ENCODE assay signal across 10 cellular contexts in genomic region chr1:169527461-169528213, GRCh38. TPM values are rescaled to one million over a fixed set of nuclear protein-coding genes. Genes with fewer than 3 reads are reported as not detected.
DNase-seq lines count a peak whose midpoint lies in the region; ATAC-seq and TF ChIP-seq lines count a peak whose summit lies in the region.
"Had no signal": no experiment of that assay in that cellular context is flagged by ENCODE, and none has a peak within 500 bp of the region (broad histone marks: within the 10 kb centered on the region; RNA-seq: fewer than 3 reads in every experiment).

No MANE protein-coding gene starts in this region.

- H3F3A ChIP-seq in SK-N-SH (replicated peaks; ENCODE audit: insufficient read depth), result no peaks in the 10 kb centered on the region

- H3K9me3 ChIP-seq in SK-N-SH (no peaks in the 10 kb centered on the region), gastroesophageal sphincter (no peaks in the 10 kb centered on the region), suprapubic skin (no peaks in the 10 kb centered on the region)

- no peak for TF ChIP-seq POLR2A in gastroesophageal sphincter (IDR thresholded peaks at IDR 0.05)
- TF ChIP-seq POLR2A in suprapubic skin (IDR thresholded peaks at IDR 0.05), result no peak

- H3K27ac ChIP-seq in SK-N-SH (ENCODE audit: low read depth in 2 of 2, low read length in 1 of 2) (no peak overlapping the region), gastroesophageal sphincter (no peak overlapping the region), suprapubic skin (peak overlapping the region; percentile 72)

- POLR2A ChIA-PET in SK-N-SH (lab: Yijun Ruan, JAX) (no interaction called here), T-cell (lab: Charles Lee) (no interaction called here)

- TF ChIP-seq RAD21 in SK-N-SH (IDR thresholded peaks at IDR 0.05; ENCODE audit: low read length), result no peak

- H3K27me3 Mint-ChIP-seq in T-cell, result no peaks in the 10 kb centered on the region

- no peaks in the 10 kb centered on the region for H3K36me3 ChIP-seq in SK-N-SH (replicated peaks in 1 of 2; ENCODE audit: control insufficient read depth in 1 of 2, insufficient read depth in 2 of 2, low read length in 1 of 2)
- no peaks in the 10 kb centered on the region for H3K36me3 ChIP-seq in gastroesophageal sphincter
- no peaks in the 10 kb centered on the region for H3K36me3 ChIP-seq in suprapubic skin

- peaks cover 5 to 14% (median 8%) of the 10 kb centered on the region in 3 donors for H3K4me1 Mint-ChIP-seq in T-cell

- no peak overlapping the region for H2AFZ ChIP-seq in SK-N-SH (ENCODE audit: low read depth)

- no peak overlapping the region for H3K4me2 ChIP-seq in SK-N-SH

- H3K4me3 Mint-ChIP-seq in T-cell, result no peak overlapping the region
- H3K4me3 Mint-ChIP-seq: activated T-cell treated with anti-CD3 and anti-CD28 coated beads, Interleukin-2, amount 50 U/mL, for 4 hours had no signal

- TF ChIP-seq CTCF in SK-N-SH (IDR thresholded peaks at IDR 0.05) (no peak), gastroesophageal sphincter (IDR thresholded peaks at IDR 0.05) (no peak), suprapubic skin (IDR thresholded peaks at IDR 0.05) (no peak)

- H3K9ac ChIP-seq in SK-N-SH, result no peak overlapping the region

- WGBS in SK-N-SH (ENCODE audit: low lambda C conversion rate), result 84% methylated on average over 5 of the region's 5 CpGs
- WGBS in gastroesophageal sphincter (ENCODE audit: low coverage in 1 of 2), 2 donors, result 92 to 94% methylated on average over 5 of the region's 5 CpGs
- 52% methylated on average over 5 of the region's 5 CpGs for WGBS in suprapubic skin

- no peak for DNase-seq in SK-N-SH
- DNase-seq in SKM-1 (lab: John Stamatoyannopoulos, UW; ENCODE audit: unreplicated experiment), result peak; percentile 29
- DNase-seq in suprapubic skin (ENCODE audit: low spot score in 2 of 2), result no peak
- DNase-seq in T-cell, result no peak
- no peak for DNase-seq in globus pallidus (ENCODE audit: low spot score)
- DNase-seq: activated T-cell treated with anti-CD3 and anti-CD28 coated beads, Interleukin-2, amount 50 U/mL, for 4 hours; GF-D8 had no signal

- H3K27ac Mint-ChIP-seq in T-cell, result no peak overlapping the region

- H3K27me3 ChIP-seq in SK-N-SH (ENCODE audit: insufficient read depth) (no peaks in the 10 kb centered on the region), gastroesophageal sphincter (no peaks in the 10 kb centered on the region), suprapubic skin (no peaks in the 10 kb centered on the region)

- no peaks in the 10 kb centered on the region for H3K79me2 ChIP-seq in SK-N-SH (ENCODE audit: insufficient read depth)

- CTCF ChIA-PET in SK-N-SH (lab: Yijun Ruan, JAX) (interaction anchor here (1.0 kb wide), 1 partner anchor 21 kb away, joined by 3 read pairs; no protein-coding TSS in a partner anchor), T-cell (lab: Charles Lee) (no interaction called here)

- H3K4me1 ChIP-seq in SK-N-SH (ENCODE audit: control insufficient read depth in 1 of 2, insufficient read depth in 2 of 2, low read depth in 1 of 2, low read length in 1 of 2) (no peaks in the 10 kb centered on the region; a peak in 1 of 4 replicates), gastroesophageal sphincter (no peaks in the 10 kb centered on the region), suprapubic skin (peaks cover 30% of the 10 kb centered on the region)

- TF ChIP-seq EP300 in SK-N-SH (IDR thresholded peaks at IDR 0.05; ENCODE audit: borderline replicate concordance in 1 of 2, low read depth in 1 of 2, low read length in 1 of 2), result no peak
- TF ChIP-seq EP300 in gastroesophageal sphincter (IDR thresholded peaks at IDR 0.05), result no peak
- no peak for TF ChIP-seq EP300 in suprapubic skin (IDR thresholded peaks at IDR 0.05)

- H3K9me3 Mint-ChIP-seq in T-cell, result no peaks in the 10 kb centered on the region
- H3K9me3 Mint-ChIP-seq: activated T-cell treated with anti-CD3 and anti-CD28 coated beads, Interleukin-2, amount 50 U/mL, for 4 hours had no signal

- ATAC-seq in SK-N-SH treated with all-trans-retinoic acid at 6 μM for 48 hours (peak; percentile 38; the same call in 2 of the 3 replicates), gastroesophageal sphincter (peak; percentile 85), HG03196 (IDR thresholded peaks at IDR 0.05; ENCODE audit: unreplicated experiment) (no peak), T-cell (replicated peaks in 1 of 4) (no peak)
- ATAC-seq: activated T-cell treated with anti-CD3 and anti-CD28 coated beads, Interleukin-2, amount 50 U/mL, for 4 hours had no signal

- H3K36me3 Mint-ChIP-seq in T-cell, result peaks cover 16% of the 10 kb centered on the region

- H3K9me2 ChIP-seq in SK-N-SH, result no peaks in the 10 kb centered on the region

- no peaks in the 10 kb centered on the region for H4K20me1 ChIP-seq in SK-N-SH (ENCODE audit: insufficient read depth)

- no peak overlapping the region for H3K4me3 ChIP-seq in SK-N-SH (ENCODE audit: low read depth in 2 of 2, low read length in 1 of 2)
- no peak overlapping the region for H3K4me3 ChIP-seq in gastroesophageal sphincter
- no peak overlapping the region for H3K4me3 ChIP-seq in suprapubic skin

TF ChIP-seq in SK-N-SH treated with all-trans-retinoic acid at 6 μM for 48 hours, 23 proteins besides CTCF, POLR2A, EP300 and RAD21 (continues in another document):
- TF ChIP-seq, protein P1, sequence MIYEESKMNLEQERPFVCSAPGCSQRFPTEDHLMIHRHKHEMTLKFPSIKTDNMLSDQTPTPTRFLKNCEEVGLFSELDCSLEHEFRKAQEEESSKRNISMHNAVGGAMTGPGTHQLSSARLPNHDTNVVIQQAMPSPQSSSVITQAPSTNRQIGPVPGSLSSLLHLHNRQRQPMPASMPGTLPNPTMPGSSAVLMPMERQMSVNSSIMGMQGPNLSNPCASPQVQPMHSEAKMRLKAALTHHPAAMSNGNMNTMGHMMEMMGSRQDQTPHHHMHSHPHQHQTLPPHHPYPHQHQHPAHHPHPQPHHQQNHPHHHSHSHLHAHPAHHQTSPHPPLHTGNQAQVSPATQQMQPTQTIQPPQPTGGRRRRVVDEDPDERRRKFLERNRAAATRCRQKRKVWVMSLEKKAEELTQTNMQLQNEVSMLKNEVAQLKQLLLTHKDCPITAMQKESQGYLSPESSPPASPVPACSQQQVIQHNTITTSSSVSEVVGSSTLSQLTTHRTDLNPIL (CRISPR knock-in tag; IDR thresholded peaks at IDR 0.05; ENCODE audit: low read depth), result no peak
- no peak for TF ChIP-seq CSRNP3 (CRISPR knock-in tag; IDR thresholded peaks at IDR 0.05)
- TF ChIP-seq RARB (CRISPR knock-in tag; IDR thresholded peaks at IDR 0.05), result no peak
- no peak for TF ChIP-seq ESRRG (CRISPR knock-in tag; IDR thresholded peaks at IDR 0.05)

TF ChIP-seq in SK-N-SH, 30 proteins besides CTCF, POLR2A, EP300 and RAD21:
- no peak for TF ChIP-seq CHD2 (IDR thresholded peaks at IDR 0.05; ENCODE audit: low read length, partially characterized antibody)
- TF ChIP-seq RXRA (IDR thresholded peaks at IDR 0.05; ENCODE audit: borderline replicate concordance, low read depth), result no peak
- TF ChIP-seq SMC3 (IDR thresholded peaks at IDR 0.05; ENCODE audit: low read depth, low read length), result no peak
- TF ChIP-seq TCF12 (IDR thresholded peaks at IDR 0.05), result no peak
- TF ChIP-seq RCOR1 (IDR thresholded peaks at IDR 0.05; ENCODE audit: low read length), result no peak
- no peak for TF ChIP-seq YY1 (IDR thresholded peaks at IDR 0.05; ENCODE audit: low read depth)
- no peak for TF ChIP-seq JUND (IDR thresholded peaks at IDR 0.05)
- no peak for TF ChIP-seq GATA2 (CRISPR knock-in tag; IDR thresholded peaks at IDR 0.05)
- no peak for TF ChIP-seq TEAD4 (IDR thresholded peaks at IDR 0.05; ENCODE audit: borderline replicate concordance, insufficient read depth)
- TF ChIP-seq, protein P2, sequence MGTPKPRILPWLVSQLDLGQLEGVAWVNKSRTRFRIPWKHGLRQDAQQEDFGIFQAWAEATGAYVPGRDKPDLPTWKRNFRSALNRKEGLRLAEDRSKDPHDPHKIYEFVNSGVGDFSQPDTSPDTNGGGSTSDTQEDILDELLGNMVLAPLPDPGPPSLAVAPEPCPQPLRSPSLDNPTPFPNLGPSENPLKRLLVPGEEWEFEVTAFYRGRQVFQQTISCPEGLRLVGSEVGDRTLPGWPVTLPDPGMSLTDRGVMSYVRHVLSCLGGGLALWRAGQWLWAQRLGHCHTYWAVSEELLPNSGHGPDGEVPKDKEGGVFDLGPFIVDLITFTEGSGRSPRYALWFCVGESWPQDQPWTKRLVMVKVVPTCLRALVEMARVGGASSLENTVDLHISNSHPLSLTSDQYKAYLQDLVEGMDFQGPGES (IDR thresholded peaks at IDR 0.05; ENCODE audit: low read depth, low read length), result no peak

RNA-seq across cellular contexts. Expression of gene SLC19A2, which starts 41.9 kb away (rescaled TPM):
- 3.4 and 5.5 TPM in 2 replicates for polyA plus RNA-seq in SK-N-SH (2012; rRNA removed)
- 3.9 and 4.3 TPM in 2 replicates for polyA plus RNA-seq in SK-N-SH (2012; cell fraction: cytosol; rRNA removed)
- polyA plus RNA-seq in SK-N-SH (2012; cell fraction: nucleus; rRNA removed), result 2.7 and 6.1 TPM in 2 replicates
- total RNA-seq in gastroesophageal sphincter, result 10 to 100 TPM; 17.6 to 47.7 (median 25.9) TPM
- total RNA-seq in suprapubic skin, result 10 to 100 TPM; 21.9 to 38.7 (median 30.5) TPM
- total RNA-seq in T-cell, result 1 to 10 TPM; 2.7 to 4.7 (median 3.8) TPM

RNA-seq across cellular contexts. Expression of gene F5, which starts 58.6 kb away (rescaled TPM):
- under 0.01 TPM in 1 of 2 replicates, not detected in the other for polyA plus RNA-seq in SK-N-SH (2012; rRNA removed)
- polyA plus RNA-seq in SK-N-SH (2012; cell fraction: cytosol; rRNA removed), result 0.01 TPM in 2 replicates
- polyA plus RNA-seq in SK-N-SH (2012; cell fraction: nucleus; rRNA removed), result 0.01 and 0.02 TPM in 2 replicates
- 1 to 10 TPM in 1 of 4 donors, under 1 TPM in 2, not detected in 1; 0.12 to 3.5 (median 0.42) TPM for total RNA-seq in gastroesophageal sphincter
- total RNA-seq in suprapubic skin, result 1 to 10 TPM; 3.4 to 8.9 (median 5.4) TPM
- 1 to 10 TPM; 4.2 to 9.7 (median 8.5) TPM for total RNA-seq in T-cell

Comparison
In these comparisons a context has a peak if more than half of its experiments do, and no peak if none do; other contexts are left out.
1. ATAC-seq: peak in SK-N-SH treated with all-trans-retinoic acid at 6 μM for 48 hours (single experiment) and gastroesophageal sphincter (single experiment); none in HG03196 (single experiment) and T-cell (0 of 4).